Comparison of ENCODE assay signal across 18 cellular contexts in genomic region chr16:31199430-31200041, GRCh38. TPM values are rescaled to one million over a fixed set of nuclear protein-coding genes. Genes with fewer than 3 reads are reported as not detected.
DNase-seq lines count a peak whose midpoint lies in the region; ATAC-seq and TF ChIP-seq lines count a peak whose summit lies in the region.
"Had no signal": no experiment of that assay in that cellular context is flagged by ENCODE, and none has a peak within 500 bp of the region (broad histone marks: within the 10 kb centered on the region; RNA-seq: fewer than 3 reads in every experiment).

No MANE protein-coding gene starts in this region.

- H4K20me1 ChIP-seq in SK-N-SH (ENCODE audit: insufficient read depth): peaks cover 60% of the 10 kb centered on the region

- no peak overlapping the region for H3K27ac ChIP-seq in HEK293 (ENCODE audit: extremely low read depth, low read depth, low read length)
- no peak overlapping the region for H3K27ac ChIP-seq in SK-N-SH (ENCODE audit: low read depth in 2 of 2, low read length in 1 of 2)
- H3K27ac ChIP-seq in stomach: no peak overlapping the region
- H3K27ac ChIP-seq: body of pancreas, thoracic aorta had no signal

- no peak for TF ChIP-seq POLR2A in stomach (IDR thresholded peaks at IDR 0.05)

- H3K9me2 ChIP-seq in SK-N-SH: no peaks in the 10 kb centered on the region

- peaks cover 56% of the 10 kb centered on the region for H3F3A ChIP-seq in SK-N-SH (replicated peaks; ENCODE audit: insufficient read depth)

- H3K27me3 Mint-ChIP-seq in activated CD4-positive, alpha-beta T cell treated with anti-CD3 and anti-CD28 coated beads for 36 hours: no peaks in the 10 kb centered on the region
- H3K27me3 Mint-ChIP-seq in activated naive CD8-positive, alpha-beta T cell treated with anti-CD3 and anti-CD28 coated beads, Interleukin-2, amount 50 U/mL, for 24 hours: no peaks in the 10 kb centered on the region
- H3K27me3 Mint-ChIP-seq in nephron progenitor cell (ENCODE audit: low read depth, poor library complexity): peaks cover 60% of the 10 kb centered on the region

- TF ChIP-seq CTCF in HEK293 (tag by site-specific recombination; IDR thresholded peaks at IDR 0.05) (no peak), nephron progenitor cell (IDR thresholded peaks at IDR 0.05) (no peak), SK-N-SH (IDR thresholded peaks at IDR 0.05) (no peak), stomach (IDR thresholded peaks at IDR 0.05) (no peak)

- no peak overlapping the region for H2AFZ ChIP-seq in SK-N-SH (ENCODE audit: low read depth)

- H3K27me3 ChIP-seq in SK-N-SH (ENCODE audit: insufficient read depth): no peaks in the 10 kb centered on the region
- H3K27me3 ChIP-seq in stomach: no peaks in the 10 kb centered on the region
- H3K27me3 ChIP-seq: body of pancreas, MG63 had no signal

- H3K4me1 ChIP-seq in HEK293 (ENCODE audit: control insufficient read depth, insufficient read depth, low read length): no peaks in the 10 kb centered on the region
- no peaks in the 10 kb centered on the region for H3K4me1 ChIP-seq in SK-N-SH (ENCODE audit: control insufficient read depth in 1 of 2, insufficient read depth in 2 of 2, low read depth in 1 of 2, low read length in 1 of 2)
- H3K4me1 ChIP-seq in stomach: peaks cover 16 to 41% (median 28%) of the 10 kb centered on the region in 4 donors

- TF ChIP-seq RAD21 in SK-N-SH (IDR thresholded peaks at IDR 0.05; ENCODE audit: low read length): no peak

- POLR2A ChIA-PET in activated CD4-positive, alpha-beta T cell treated with anti-CD3 and anti-CD28 coated beads for 36 hours (lab: Charles Lee): interaction anchor here (0.6 to 3.2 kb wide), 6 partner anchors 11 to 150 kb away, joined by 3 to 11 read pairs (median 4); partner anchors contain the start of gene KAT8
- POLR2A ChIA-PET in HEK293 (lab: Yijun Ruan, JAX): interaction anchor here (0.6 to 2.2 kb wide), 6 partner anchors 9 to 298 kb away, joined by 4 to 6 read pairs (median 5); partner anchors contain the start of gene KAT8
- POLR2A ChIA-PET in SK-N-SH (lab: Yijun Ruan, JAX): interaction anchor here (1.3 to 2.1 kb wide), 3 partner anchors 16 to 19 kb away, joined by 4 to 9 read pairs (median 5); partner anchors contain the start of gene FUS

- H3K9me3 Mint-ChIP-seq in activated CD4-positive, alpha-beta T cell treated with anti-CD3 and anti-CD28 coated beads for 36 hours (ENCODE audit: low read depth): no peaks in the 10 kb centered on the region
- no peaks in the 10 kb centered on the region for H3K9me3 Mint-ChIP-seq in activated naive CD8-positive, alpha-beta T cell treated with anti-CD3 and anti-CD28 coated beads, Interleukin-2, amount 50 U/mL, for 24 hours
- no peaks in the 10 kb centered on the region for H3K9me3 Mint-ChIP-seq in nephron progenitor cell
- H3K9me3 Mint-ChIP-seq: activated T-cell treated with anti-CD3 and anti-CD28 coated beads, Interleukin-2, amount 50 U/mL, for 4 hours had no signal

- DNase-seq in activated CD4-positive, alpha-beta T cell treated with anti-CD3 and anti-CD28 coated beads for 36 hours: no peak
- DNase-seq in activated CD4-positive, alpha-beta T cell treated with anti-CD3 and anti-CD28 coated beads, Interleukin-2, amount 50 U/mL, for 48 hours: no peak
- DNase-seq in activated naive CD8-positive, alpha-beta T cell treated with anti-CD3 and anti-CD28 coated beads, Interleukin-2, amount 50 U/mL, for 24 hours: no peak
- no peak for DNase-seq in nephron progenitor cell
- DNase-seq in SK-N-SH: no peak
- no peak for DNase-seq in stomach
- DNase-seq: activated CD4-positive, CD25-positive, alpha-beta regulatory T cell; activated T-cell treated with anti-CD3 and anti-CD28 coated beads, Interleukin-2, amount 50 U/mL, for 4 hours; body of pancreas; hypothalamus; MG63; NCI-H2029 treated with DMSO at 0.1 percent for 48 hours; NCI-H526 had no signal

- H3K27ac Mint-ChIP-seq in activated CD4-positive, alpha-beta T cell treated with anti-CD3 and anti-CD28 coated beads for 36 hours: peak overlapping the region; percentile 40
- peak overlapping the region; percentile 47 for H3K27ac Mint-ChIP-seq in activated naive CD8-positive, alpha-beta T cell treated with anti-CD3 and anti-CD28 coated beads, Interleukin-2, amount 50 U/mL, for 24 hours
- H3K27ac Mint-ChIP-seq in nephron progenitor cell: peak overlapping the region; percentile 11

- 99% methylated on average over 5 of the region's 5 CpGs for WGBS in SK-N-SH (ENCODE audit: low lambda C conversion rate)
- 83 to 88% (median 85%) methylated on average over 5 of the region's 5 CpGs for WGBS in stomach, 5 donors

- H3K9me3 ChIP-seq in HEK293 (ENCODE audit: control insufficient read depth, insufficient read depth, low read depth, low read length): no peaks in the 10 kb centered on the region
- no peaks in the 10 kb centered on the region for H3K9me3 ChIP-seq in SK-N-SH
- H3K9me3 ChIP-seq in stomach: no peaks in the 10 kb centered on the region
- H3K9me3 ChIP-seq: body of pancreas, MG63, thoracic aorta had no signal

- no peak overlapping the region for H3K4me3 ChIP-seq in HEK293 (ENCODE audit: low read depth, low read length)
- H3K4me3 ChIP-seq in SK-N-SH (ENCODE audit: low read depth in 2 of 2, low read length in 1 of 2): no peak overlapping the region
- H3K4me3 ChIP-seq in stomach: no peak overlapping the region
- H3K4me3 ChIP-seq: body of pancreas, MG63, thoracic aorta had no signal

- H3K9ac ChIP-seq in SK-N-SH: no peak overlapping the region

- intact Hi-C loops in activated CD4-positive, alpha-beta T cell treated with anti-CD3 and anti-CD28 coated beads for 36 hours (cut with DNase I, micrococcal nuclease): loop anchor here (5.0 kb wide), 3 partner anchors 188 to 668 kb away; partner anchors contain the start of gene ZNF843 (in 2 of the 2)
- intact Hi-C loops in stomach (cut with DNase I; ENCODE audit: low total_unique reads): no loop called here

- TF ChIP-seq EP300 in SK-N-SH (IDR thresholded peaks at IDR 0.05; ENCODE audit: borderline replicate concordance in 1 of 2, low read depth in 1 of 2, low read length in 1 of 2): no peak
- no peak for TF ChIP-seq EP300 in stomach (IDR thresholded peaks at IDR 0.05)

- peaks cover 8% of the 10 kb centered on the region; the same call in 1 of the 2 replicates for H3K79me2 ChIP-seq in SK-N-SH (ENCODE audit: insufficient read depth)

- peaks cover 37% of the 10 kb centered on the region for H3K36me3 Mint-ChIP-seq in activated CD4-positive, alpha-beta T cell treated with anti-CD3 and anti-CD28 coated beads for 36 hours (ENCODE audit: low read depth)
- H3K36me3 Mint-ChIP-seq in activated naive CD8-positive, alpha-beta T cell treated with anti-CD3 and anti-CD28 coated beads, Interleukin-2, amount 50 U/mL, for 24 hours (ENCODE audit: low read depth): peaks cover 25% of the 10 kb centered on the region
- peaks cover 44% of the 10 kb centered on the region for H3K36me3 Mint-ChIP-seq in nephron progenitor cell (ENCODE audit: low read depth)

- CTCF ChIA-PET in activated CD4-positive, alpha-beta T cell treated with anti-CD3 and anti-CD28 coated beads for 36 hours (lab: Charles Lee): interaction anchor here (1.2 kb wide), 1 partner anchor 231 kb away, joined by 4 read pairs; no protein-coding TSS in a partner anchor
- CTCF ChIA-PET in HEK293 (lab: Yijun Ruan, JAX): no interaction called here
- CTCF ChIA-PET in SK-N-SH (lab: Yijun Ruan, JAX): no interaction called here

- no peak overlapping the region for H3K4me3 Mint-ChIP-seq in activated CD4-positive, alpha-beta T cell treated with anti-CD3 and anti-CD28 coated beads for 36 hours
- H3K4me3 Mint-ChIP-seq in activated naive CD8-positive, alpha-beta T cell treated with anti-CD3 and anti-CD28 coated beads, Interleukin-2, amount 50 U/mL, for 24 hours: no peak overlapping the region
- no peak overlapping the region for H3K4me3 Mint-ChIP-seq in nephron progenitor cell
- H3K4me3 Mint-ChIP-seq: activated T-cell treated with anti-CD3 and anti-CD28 coated beads, Interleukin-2, amount 50 U/mL, for 4 hours had no signal

- H3K36me3 ChIP-seq in HEK293 (ENCODE audit: control insufficient read depth in 2 of 2, insufficient read depth in 1 of 2, low read length in 2 of 2): peaks cover 19 to 46% of the 10 kb centered on the region in 2 experiments; a peak in 2 of 3 replicates
- peaks cover 19 to 20% of the 10 kb centered on the region in 2 experiments for H3K36me3 ChIP-seq in SK-N-SH (replicated peaks in 1 of 2; ENCODE audit: control insufficient read depth in 1 of 2, insufficient read depth in 2 of 2, low read length in 1 of 2)
- H3K36me3 ChIP-seq in stomach: peaks cover 14 to 49% (median 41%) of the 10 kb centered on the region in 4 donors

- H3K4me2 ChIP-seq in SK-N-SH: no peak overlapping the region

- no peak for ATAC-seq in activated CD4-positive, alpha-beta T cell treated with anti-CD3 and anti-CD28 coated beads for 36 hours
- ATAC-seq in activated naive CD8-positive, alpha-beta T cell treated with anti-CD3 and anti-CD28 coated beads, Interleukin-2, amount 50 U/mL, for 24 hours: no peak
- ATAC-seq in GM19324 (IDR thresholded peaks at IDR 0.05; ENCODE audit: low FRiP score, unreplicated experiment): no peak
- ATAC-seq: activated T-cell treated with anti-CD3 and anti-CD28 coated beads, Interleukin-2, amount 50 U/mL, for 4 hours; body of pancreas; Panc1 had no signal

- H3K4me1 Mint-ChIP-seq in activated CD4-positive, alpha-beta T cell treated with anti-CD3 and anti-CD28 coated beads for 36 hours: peaks cover 57% of the 10 kb centered on the region
- H3K4me1 Mint-ChIP-seq in activated naive CD8-positive, alpha-beta T cell treated with anti-CD3 and anti-CD28 coated beads, Interleukin-2, amount 50 U/mL, for 24 hours: peaks cover 61% of the 10 kb centered on the region
- H3K4me1 Mint-ChIP-seq in nephron progenitor cell: peaks cover 10% of the 10 kb centered on the region

RNA-seq across cellular contexts. Expression of gene PYCARD, which starts 3.0 kb away (rescaled TPM):
- total RNA-seq in activated CD4-positive, alpha-beta T cell treated with anti-CD3 and anti-CD28 coated beads for 36 hours: 1 to 10 TPM; 5.7 TPM
- polyA plus RNA-seq in SK-N-SH (2012; rRNA removed) (0.28 and 0.42 TPM in 2 replicates), stomach (10 to 100 TPM; 35.7 to 64.9 (median 49.9) TPM)
- 0.35 and 0.50 TPM in 2 replicates for polyA plus RNA-seq in SK-N-SH (2012; cell fraction: cytosol; rRNA removed)
- polyA plus RNA-seq in SK-N-SH (2012; cell fraction: nucleus; rRNA removed): 0.10 and 0.75 TPM in 2 replicates
- total RNA-seq in stomach: 100 to 1,000 TPM in 1 of 5 donors, 10 to 100 TPM in 4; 10.5 to 484 (median 29.8) TPM
- total RNA-seq: A172 had no signal

RNA-seq across cellular contexts. Expression of gene TRIM72, which starts 14.4 kb away (rescaled TPM):
- total RNA-seq in activated CD4-positive, alpha-beta T cell treated with anti-CD3 and anti-CD28 coated beads for 36 hours: under 1 TPM in 1 of 2 experiments, not detected in 1; 0.04 TPM
- polyA plus RNA-seq in SK-N-SH (2012; rRNA removed): under 0.01 TPM in 1 of 2 replicates, not detected in the other
- polyA plus RNA-seq in SK-N-SH (2012; cell fraction: cytosol; rRNA removed): not detected in 2 replicates
- polyA plus RNA-seq in SK-N-SH (2012; cell fraction: nucleus; rRNA removed): 0.01 and 0.02 TPM in 2 replicates
- total RNA-seq in stomach: under 1 TPM in 1 of 5 donors, not detected in 4; under 0.01 TPM
- polyA plus RNA-seq in stomach: under 1 TPM in 2 of 3 donors, not detected in 1; 0.10 to 0.15 TPM
- total RNA-seq: activated T-cell treated with anti-CD3 and anti-CD28 coated beads, Interleukin-2, amount 50 U/mL, for 4 hours; body of pancreas had no signal

RNA-seq across cellular contexts. Expression of gene PYDC1, which starts 17.4 kb away (rescaled TPM):
- not detected for total RNA-seq in activated CD4-positive, alpha-beta T cell treated with anti-CD3 and anti-CD28 coated beads for 36 hours
- polyA plus RNA-seq in SK-N-SH (2012; rRNA removed) (not detected in 2 replicates), stomach (not detected)
- polyA plus RNA-seq in SK-N-SH (2012; cell fraction: cytosol; rRNA removed): not detected in 2 replicates
- not detected in 2 replicates for polyA plus RNA-seq in SK-N-SH (2012; cell fraction: nucleus; rRNA removed)
- total RNA-seq in stomach: not detected
- total RNA-seq: A172; activated T-cell treated with anti-CD3 and anti-CD28 coated beads, Interleukin-2, amount 50 U/mL, for 4 hours; body of pancreas; thoracic aorta had no signal

RNA-seq across cellular contexts. Expression of gene FUS, which starts 19.6 kb away (rescaled TPM):
- 100 to 1,000 TPM; 647 to 648 TPM for total RNA-seq in activated CD4-positive, alpha-beta T cell treated with anti-CD3 and anti-CD28 coated beads for 36 hours
- polyA plus RNA-seq in SK-N-SH (2012; rRNA removed) (298 and 429 TPM in 2 replicates), stomach (100 to 1,000 TPM; 130 to 175 (median 135) TPM)
- polyA plus RNA-seq in SK-N-SH (2012; cell fraction: cytosol; rRNA removed): 348 and 487 TPM in 2 replicates
- polyA plus RNA-seq in SK-N-SH (2012; cell fraction: nucleus; rRNA removed): 643 and 809 TPM in 2 replicates
- total RNA-seq in stomach: 100 to 1,000 TPM in 2 of 5 donors, 10 to 100 TPM in 3; 41.1 to 133 (median 60.3) TPM

RNA-seq across cellular contexts. Expression of gene PRSS36, which starts 49.7 kb away (rescaled TPM):
- under 1 TPM; 0.26 to 0.43 TPM for total RNA-seq in activated CD4-positive, alpha-beta T cell treated with anti-CD3 and anti-CD28 coated beads for 36 hours
- polyA plus RNA-seq in SK-N-SH (2012; rRNA removed) (0.36 and 0.49 TPM in 2 replicates), stomach (1 to 10 TPM; 2.1 to 4.0 (median 2.9) TPM)
- 0.10 and 0.12 TPM in 2 replicates for polyA plus RNA-seq in SK-N-SH (2012; cell fraction: cytosol; rRNA removed)
- 0.79 and 1.6 TPM in 2 replicates for polyA plus RNA-seq in SK-N-SH (2012; cell fraction: nucleus; rRNA removed)
- 10 to 100 TPM in 1 of 5 donors, 1 to 10 TPM in 1, under 1 TPM in 1, not detected in 2; 0.87 to 26.3 (median 2.6) TPM for total RNA-seq in stomach
